ENCODE assay signal across 1 cellular context in genomic region chr6:98579941-98580340, GRCh38.
TF ChIP-seq lines count a peak whose summit lies in the region.

No MANE protein-coding gene starts in this region.

TF ChIP-seq in SK-N-SH, 30 proteins besides CTCF, POLR2A, EP300 and RAD21 (continued from another document):
- TF ChIP-seq JUND (IDR thresholded peaks at IDR 0.05) = peak; percentile 22
